Comparison of ENCODE assay signal across 9 cellular contexts in the genomic region with DNA sequence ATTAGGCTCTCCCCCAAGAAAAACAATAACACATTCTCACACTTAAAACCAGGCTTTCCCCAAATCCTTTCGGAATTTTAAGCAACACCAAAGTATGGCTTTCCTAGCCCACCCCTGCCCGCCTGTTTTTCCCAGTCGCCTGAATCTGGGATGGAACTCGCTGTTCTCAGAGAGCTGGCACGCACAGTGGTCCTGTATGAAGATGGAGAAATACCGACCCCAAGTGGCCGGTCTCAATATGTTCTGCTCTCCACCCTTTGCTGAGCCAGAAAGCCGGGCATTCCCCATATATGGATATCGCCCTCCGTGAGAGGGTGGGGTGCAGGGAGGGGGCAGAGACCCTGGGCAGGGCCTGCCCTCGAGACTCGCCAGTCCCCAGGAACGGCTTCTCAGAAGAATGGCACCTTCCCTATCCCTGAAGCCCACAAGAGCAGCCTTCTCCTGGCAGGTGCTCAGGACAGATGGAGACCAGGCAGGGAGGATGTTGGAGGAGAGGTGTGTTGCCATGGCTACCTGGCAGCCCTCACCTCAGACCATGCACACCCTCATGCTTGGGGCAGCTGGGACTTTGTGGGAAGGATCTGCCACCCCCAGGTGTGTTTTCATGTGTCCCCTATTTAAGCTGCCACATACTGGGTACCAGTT. TPM values are rescaled to one million over a fixed set of nuclear protein-coding genes. Genes with fewer than 3 reads are reported as not detected.
DNase-seq lines count a peak whose midpoint lies in the region; ATAC-seq and FAIRE-seq lines count a peak whose summit lies in the region.
"Had no signal": no experiment of that assay in that cellular context is flagged by ENCODE, and none has a peak within 500 bp of the region (broad histone marks: within the 10 kb centered on the region; RNA-seq: fewer than 3 reads in every experiment).

No MANE protein-coding gene starts in this region.

- H3K9me3 ChIP-seq in right cardiac atrium (ENCODE audit: control insufficient read depth, low read length), result no peaks in the 10 kb centered on the region

- ATAC-seq in right cardiac atrium, result peak; percentile 37 to 46

- no peak overlapping the region for H3K27ac Mint-ChIP-seq in activated T-helper 2 cell treated with anti-CD3 and anti-CD28 coated beads, Interferon-gamma antibody, Interleukin-2, Interleukin-4, amounts not matched to agents 10 μg/mL and 5 μg/mL and 100 μg/mL, durations not matched to agents 14 hours and 24 hours and 36 hours

- H3K4me1 Mint-ChIP-seq in activated T-helper 2 cell treated with anti-CD3 and anti-CD28 coated beads, Interferon-gamma antibody, Interleukin-2, Interleukin-4, amounts not matched to agents 10 μg/mL and 5 μg/mL and 100 μg/mL, durations not matched to agents 14 hours and 24 hours and 36 hours (ENCODE audit: low read depth), result peaks cover 5% of the 10 kb centered on the region

- H3K4me1 ChIP-seq in right cardiac atrium (ENCODE audit: control insufficient read depth, insufficient read depth, low read length), result no peaks in the 10 kb centered on the region

- FAIRE-seq in GM18507 (lab: Jason Lieb, UNC), result peak; percentile 36

- no peaks in the 10 kb centered on the region for H3K27me3 ChIP-seq in right cardiac atrium (ENCODE audit: control insufficient read depth, insufficient read depth)

- H3K4me3 Mint-ChIP-seq in activated T-helper 2 cell treated with anti-CD3 and anti-CD28 coated beads, Interferon-gamma antibody, Interleukin-2, Interleukin-4, amounts not matched to agents 10 μg/mL and 5 μg/mL and 100 μg/mL, durations not matched to agents 14 hours and 24 hours and 36 hours (ENCODE audit: low read depth), result no peak overlapping the region
- H3K4me3 Mint-ChIP-seq: central memory CD8-positive, alpha-beta T cell had no signal

- in situ Hi-C loops in ACHN (cut with HindIII; ENCODE audit: low pct_ligation_motif_present, low pct_unique_long_range_greater_than_20kb, low sequenced_read_pairs), result no loop called here

- WGBS in right cardiac atrium, result 7% methylated on average over 13 of the region's 13 CpGs

- DNase-seq in ACHN (peak; percentile 39), GM18507 (ENCODE audit: extremely low spot score, insufficient read length, low read depth) (peak; percentile 28), NCI-H510A (lab: John Stamatoyannopoulos, UW) (peak; percentile 55), anterior cingulate cortex (lab: John Stamatoyannopoulos, UW) (peak in 48 of 58 donors; percentile 18 to 79 (median 48)), right cardiac atrium (peak; percentile 76 to 92 (median 86)), renal cortical epithelial cell (ENCODE audit: low read depth) (peak; percentile 22)
- no peak for DNase-seq in activated T-helper 2 cell treated with anti-CD3 and anti-CD28 coated beads, Interferon-gamma antibody, Interleukin-2, Interleukin-4, amounts not matched to agents 10 μg/mL and 5 μg/mL and 100 μg/mL, durations not matched to agents 14 hours and 24 hours and 36 hours (ENCODE audit: low spot score)
- DNase-seq in stimulated activated CD4-positive, alpha-beta T cell treated with anti-CD3 and anti-CD28 coated beads, Interleukin-4, amount 100 ng/mL, for 1 hour, result no peak

- H3K4me3 ChIP-seq in right cardiac atrium (ENCODE audit: low read length), result no peak overlapping the region

- H3K36me3 Mint-ChIP-seq in activated T-helper 2 cell treated with anti-CD3 and anti-CD28 coated beads, Interferon-gamma antibody, Interleukin-2, Interleukin-4, amounts not matched to agents 10 μg/mL and 5 μg/mL and 100 μg/mL, durations not matched to agents 14 hours and 24 hours and 36 hours (ENCODE audit: low read depth), result no peaks in the 10 kb centered on the region

- intact Hi-C loops in right cardiac atrium (cut with DNase I), result loop anchor here in 2 of 4 donors (5.0 to 10.0 kb wide), 2 partner anchors 94 to 221 kb away; partner anchors contain the start of gene FAM241B (in 1 of the 2)
- intact Hi-C loops in activated T-helper 2 cell treated with anti-CD3 and anti-CD28 coated beads, Interferon-gamma antibody, Interleukin-2, Interleukin-4, amounts not matched to agents 10 μg/mL and 5 μg/mL and 100 μg/mL, durations not matched to agents 14 hours and 24 hours and 36 hours (cut with micrococcal nuclease), result no loop called here

- H3K27ac ChIP-seq in right cardiac atrium (ENCODE audit: low read length), result no peak overlapping the region

- H3K9me3 Mint-ChIP-seq in activated T-helper 2 cell treated with anti-CD3 and anti-CD28 coated beads, Interferon-gamma antibody, Interleukin-2, Interleukin-4, amounts not matched to agents 10 μg/mL and 5 μg/mL and 100 μg/mL, durations not matched to agents 14 hours and 24 hours and 36 hours, result no peaks in the 10 kb centered on the region
- H3K9me3 Mint-ChIP-seq: central memory CD8-positive, alpha-beta T cell had no signal

- H3K27me3 Mint-ChIP-seq in activated T-helper 2 cell treated with anti-CD3 and anti-CD28 coated beads, Interferon-gamma antibody, Interleukin-2, Interleukin-4, amounts not matched to agents 10 μg/mL and 5 μg/mL and 100 μg/mL, durations not matched to agents 14 hours and 24 hours and 36 hours (ENCODE audit: low read depth), result peaks cover 1% of the 10 kb centered on the region

RNA-seq across cellular contexts. Expression of gene TACR2, which starts 3.4 kb away (rescaled TPM):
- under 1 TPM; 0.26 to 0.53 (median 0.37) TPM for total RNA-seq in right cardiac atrium
- 0.27 TPM for polyA plus RNA-seq in right cardiac atrium
- 0.05 TPM in 1 of 2 replicates, not detected in the other for total RNA-seq in renal cortical epithelial cell
- not detected in 2 replicates for total RNA-seq in activated T-helper 2 cell treated with anti-CD3 and anti-CD28 coated beads, Interferon-gamma antibody, Interleukin-2, Interleukin-4, amounts not matched to agents 10 μg/mL and 5 μg/mL and 100 μg/mL, durations not matched to agents 14 hours and 24 hours and 36 hours

RNA-seq across cellular contexts. Expression of gene TSPAN15, which starts 37.9 kb away (rescaled TPM):
- total RNA-seq in right cardiac atrium (1 to 10 TPM; 5.3 to 8.7 (median 7.4) TPM), renal cortical epithelial cell (56.6 and 63.0 TPM in 2 replicates)
- 11.5 TPM for polyA plus RNA-seq in right cardiac atrium
- total RNA-seq in activated T-helper 2 cell treated with anti-CD3 and anti-CD28 coated beads, Interferon-gamma antibody, Interleukin-2, Interleukin-4, amounts not matched to agents 10 μg/mL and 5 μg/mL and 100 μg/mL, durations not matched to agents 14 hours and 24 hours and 36 hours, result 0.55 and 0.85 TPM in 2 replicates

Comparison
In these comparisons a context has a peak if more than half of its experiments do, and no peak if none do; other contexts are left out.
1. DNase-seq: peak in ACHN (single experiment), GM18507 (single experiment), NCI-H510A (single experiment), anterior cingulate cortex (48 of 58), right cardiac atrium (3 of 3) and renal cortical epithelial cell (single experiment); none in activated T-helper 2 cell treated with anti-CD3 and anti-CD28 coated beads, Interferon-gamma antibody, Interleukin-2, Interleukin-4, amounts not matched to agents 10 μg/mL and 5 μg/mL and 100 μg/mL, durations not matched to agents 14 hours and 24 hours and 36 hours (single experiment) and stimulated activated CD4-positive, alpha-beta T cell treated with anti-CD3 and anti-CD28 coated beads, Interleukin-4, amount 100 ng/mL, for 1 hour (single experiment).